In genomic region chr5:132963175-132964104, GRCh38 we compare ENCODE assay signal across 8 cellular contexts. TPM values are rescaled to one million over a fixed set of nuclear protein-coding genes. Genes with fewer than 3 reads are reported as not detected.
DNase-seq lines count a peak whose midpoint lies in the region; ATAC-seq and TF ChIP-seq lines count a peak whose summit lies in the region.

TSS of gene AFF4 (minus strand) at chr5:132963634. CDS start at chr5:132937189, 26,445 bp downstream.

- H3K36me3 Mint-ChIP-seq in progenitor cell of endocrine pancreas (ENCODE audit: insufficient read depth): peaks cover 2% of the 10 kb centered on the region

- intact Hi-C loops in left cardiac atrium (cut with DNase I): loop anchor here in 1 of 2 donors (10.0 kb wide), 1 partner anchor 61 kb away; the partner anchor contains the start of gene ZCCHC10

- H3K4me3 ChIP-seq in GM12865 (ENCODE audit: low read depth, low read length): peak within 1 kb of the TSS; percentile 85

- H3K27ac Mint-ChIP-seq in progenitor cell of endocrine pancreas: peak within 1 kb of the TSS; percentile 100

- no peaks in the 10 kb centered on the region for H3K27me3 Mint-ChIP-seq in progenitor cell of endocrine pancreas

- no peaks in the 10 kb centered on the region for H3K9me3 Mint-ChIP-seq in progenitor cell of endocrine pancreas (ENCODE audit: low read depth)

- H3K4me1 Mint-ChIP-seq in progenitor cell of endocrine pancreas (ENCODE audit: low read depth): peaks cover 15% of the 10 kb centered on the region

- TF ChIP-seq CTCF in GM12865 (IDR thresholded peaks at IDR 0.05; ENCODE audit: insufficient read depth, low read depth, low read length, missing control alignments): no peak
- no peak for TF ChIP-seq CTCF in progenitor cell of endocrine pancreas (IDR thresholded peaks at IDR 0.05; ENCODE audit: unreplicated experiment)

- ATAC-seq in HG02642 (IDR thresholded peaks at IDR 0.05; ENCODE audit: poor library complexity, unreplicated experiment): peak; percentile 94
- peak; percentile 97 for ATAC-seq in left cardiac atrium

- DNase-seq in GM12865 (ENCODE audit: low read depth): peak; percentile 97
- DNase-seq in NCI-H1105 treated with DMSO at 0.1 percent for 48 hours (lab: John Stamatoyannopoulos, UW): peak; percentile 67
- DNase-seq in T-helper 1 cell: peak; percentile 77 to 94 (median 81)
- DNase-seq in amniotic epithelial cell (ENCODE audit: low read depth): peak; percentile 92
- peak; percentile 98 for DNase-seq in left cardiac atrium
- DNase-seq in progenitor cell of endocrine pancreas (ENCODE audit: low spot score, unreplicated experiment): peak; percentile 97
- peak; percentile 97 for DNase-seq in ureter (ENCODE audit: low spot score)

- peak within 1 kb of the TSS; percentile 99 for H3K4me3 Mint-ChIP-seq in progenitor cell of endocrine pancreas (ENCODE audit: low read depth)

RNA-seq across cellular contexts. Expression of gene AFF4, which starts in this region (rescaled TPM):
- total RNA-seq in left cardiac atrium (10 to 100 TPM; 33.3 to 58.1 TPM), progenitor cell of endocrine pancreas (91.8 and 101 TPM in 2 replicates), ureter (107 TPM)

Comparison
In these comparisons a context has a peak if more than half of its experiments do, and no peak if none do; other contexts are left out.
1. Peak in every context shown above with its lines: DNase-seq, ATAC-seq and H3K4me3 ChIP-seq.